In genomic region chr7:141210862-141211261, GRCh38 we compare ENCODE assay signal across 28 cellular contexts.
"Had no signal": no experiment of that assay in that cellular context is flagged by ENCODE, and none has a peak within 500 bp of the region (broad histone marks: within the 10 kb centered on the region; RNA-seq: fewer than 3 reads in every experiment).

No MANE protein-coding gene starts in this region.

- H3K4me1 ChIP-seq: adrenal gland, body of pancreas, breast epithelium, SJCRH30 had no signal

- H3K4me3 Mint-ChIP-seq: activated CD4-positive, alpha-beta memory T cell treated with anti-CD3 and anti-CD28 coated beads for 36 hours; activated CD4-positive, alpha-beta T cell treated with anti-CD3 and anti-CD28 coated beads for 36 hours; activated CD4-positive, alpha-beta T cell treated with anti-CD3 and anti-CD28 coated beads, Interleukin-2, amount 10 ng/mL, durations not matched to agents 7 days and 5 days; activated naive CD4-positive, alpha-beta T cell treated with anti-CD3 and anti-CD28 coated beads for 36 hours; activated T-cell treated with anti-CD3 and anti-CD28 coated beads, Interleukin-2, amount 50 U/mL, for 4 hours; activated T-helper 1 cell treated with anti-CD3 and anti-CD28 coated beads, Interleukin-12 subunit alpha, Interleukin-12 subunit beta, Interleukin-2, Interleukin-4 antibody, amounts not matched to agents 30 ng/mL and 10 ng/mL and 1 ng/mL, durations not matched to agents 14 hours and 24 hours and 36 hours had no signal

- DNase-seq: activated CD4-positive, alpha-beta memory T cell treated with anti-CD3 and anti-CD28 coated beads for 36 hours; activated CD4-positive, alpha-beta T cell treated with anti-CD3 and anti-CD28 coated beads for 36 hours; activated CD4-positive, alpha-beta T cell treated with anti-CD3 and anti-CD28 coated beads, Interleukin-2, amount 10 ng/mL, durations not matched to agents 7 days and 5 days; activated CD8-positive, alpha-beta memory T cell treated with anti-CD3 and anti-CD28 coated beads, Interleukin-2, amount 50 U/mL, for 4 hours; activated gamma-delta T cell treated with Interleukin-2 at 50 U/mL for 16 hours; activated naive CD4-positive, alpha-beta T cell treated with anti-CD3 and anti-CD28 coated beads for 36 hours; activated T-cell treated with anti-CD3 and anti-CD28 coated beads for 4 hours; activated T-cell treated with anti-CD3 and anti-CD28 coated beads, Interleukin-2, amount 50 U/mL, for 4 hours; body of pancreas; NCI-H1105; NCI-H1417 treated with DMSO at 0.1 percent for 48 hours; NCI-H187 treated with DMSO at 0.1 percent for 48 hours; NCI-H2081; NCI-H2171 treated with DMSO at 0.1 percent for 48 hours; NCI-H510A treated with DMSO at 0.1 percent for 48 hours; NCI-H526 treated with DMSO at 0.1 percent for 48 hours; NCI-H82; NK-92 treated with Interleukin-12 subunit alpha and Interleukin-12 subunit beta, amount 100 ng/mL, for 24 hours; SHP77; SJCRH30; T1000 had no signal

- H3K36me3 ChIP-seq: adrenal gland, breast epithelium, SJCRH30 had no signal

- H3K27ac ChIP-seq: adrenal gland, body of pancreas, breast epithelium, SJCRH30, SK-N-MC had no signal

- ATAC-seq: activated CD4-positive, alpha-beta T cell treated with anti-CD3 and anti-CD28 coated beads for 36 hours; activated CD4-positive, CD25-positive, alpha-beta regulatory T cell treated with anti-CD3 and anti-CD28 coated beads, Interleukin-2, amount 50 U/mL, for 24 hours; activated naive CD4-positive, alpha-beta T cell treated with anti-CD3 and anti-CD28 coated beads, Interleukin-2, amount 50 U/mL, for 72 hours; activated T-cell treated with anti-CD3 and anti-CD28 coated beads, Interleukin-2, amount 50 U/mL, for 4 hours; body of pancreas; Panc1 had no signal

- H3K4me3 ChIP-seq: adrenal gland, body of pancreas, breast epithelium, SJCRH30, SK-N-MC had no signal

- H3K27me3 ChIP-seq: adrenal gland, body of pancreas, breast epithelium, SJCRH30 had no signal

- H3K4me1 Mint-ChIP-seq: activated CD4-positive, alpha-beta T cell treated with anti-CD3 and anti-CD28 coated beads for 36 hours; activated CD4-positive, alpha-beta T cell treated with anti-CD3 and anti-CD28 coated beads, Interleukin-2, amount 10 ng/mL, durations not matched to agents 7 days and 5 days had no signal

- H3K36me3 Mint-ChIP-seq: activated CD4-positive, alpha-beta memory T cell treated with anti-CD3 and anti-CD28 coated beads for 36 hours; activated naive CD4-positive, alpha-beta T cell treated with anti-CD3 and anti-CD28 coated beads, Interleukin-2, amount 50 U/mL, for 72 hours had no signal

- H3K27ac Mint-ChIP-seq: activated CD4-positive, alpha-beta memory T cell treated with anti-CD3 and anti-CD28 coated beads for 36 hours; activated CD4-positive, alpha-beta T cell treated with anti-CD3 and anti-CD28 coated beads for 36 hours; activated CD4-positive, alpha-beta T cell treated with anti-CD3 and anti-CD28 coated beads, Interleukin-2, amount 10 ng/mL, durations not matched to agents 7 days and 5 days; activated naive CD4-positive, alpha-beta T cell treated with anti-CD3 and anti-CD28 coated beads for 36 hours; activated T-helper 1 cell treated with anti-CD3 and anti-CD28 coated beads, Interleukin-12 subunit alpha, Interleukin-12 subunit beta, Interleukin-2, Interleukin-4 antibody, amounts not matched to agents 30 ng/mL and 10 ng/mL and 1 ng/mL, durations not matched to agents 14 hours and 24 hours and 36 hours had no signal

- H3K9me3 Mint-ChIP-seq: activated CD4-positive, alpha-beta memory T cell treated with anti-CD3 and anti-CD28 coated beads for 36 hours; activated CD4-positive, alpha-beta T cell treated with anti-CD3 and anti-CD28 coated beads, Interleukin-2, amount 10 ng/mL, durations not matched to agents 7 days and 5 days; activated naive CD4-positive, alpha-beta T cell treated with anti-CD3 and anti-CD28 coated beads for 36 hours; activated naive CD4-positive, alpha-beta T cell treated with anti-CD3 and anti-CD28 coated beads, Interleukin-2, amount 50 U/mL, for 72 hours; activated T-cell treated with anti-CD3 and anti-CD28 coated beads, Interleukin-2, amount 50 U/mL, for 4 hours; activated T-helper 1 cell treated with anti-CD3 and anti-CD28 coated beads, Interleukin-12 subunit alpha, Interleukin-12 subunit beta, Interleukin-2, Interleukin-4 antibody, amounts not matched to agents 30 ng/mL and 10 ng/mL and 1 ng/mL, durations not matched to agents 14 hours and 24 hours and 36 hours had no signal

- H3K9me3 ChIP-seq: adrenal gland, body of pancreas, breast epithelium, SJCRH30 had no signal
